ENCODE assay signal across 23 cellular contexts in genomic region chr11:37748641-37749040, GRCh38.
"Had no signal": no experiment of that assay in that cellular context is flagged by ENCODE, and none has a peak within 500 bp of the region (broad histone marks: within the 10 kb centered on the region; RNA-seq: fewer than 3 reads in every experiment).

No MANE protein-coding gene starts in this region.

- ATAC-seq: HepG2, K562 had no signal

- H3K27ac Mint-ChIP-seq: IgD-negative memory B cell had no signal

- H3K36me3 ChIP-seq: SJSA1 had no signal

- H3K4me3 Mint-ChIP-seq: IgD-negative memory B cell had no signal

- H3K27me3 Mint-ChIP-seq: IgD-negative memory B cell had no signal

- H3K4me1 ChIP-seq: SJSA1 had no signal

- H3K4me2 ChIP-seq: KMS-11 had no signal

- H3K9me3 ChIP-seq: SJSA1 had no signal

- DNase-seq: Kasumi-1, MM.1S, NCI-H1092 treated with DMSO at 0.1 percent for 48 hours, NCI-H1436, NCI-H187, NCI-H2029, NCI-H2081 treated with DMSO at 0.1 percent for 48 hours, NCI-H2171, NCI-H226, NCI-H446, NCI-H510A, NCI-H524 treated with DMSO at 0.1 percent for 48 hours, NCI-H69, NCI-H774, Right ventricle myocardium superior, RPMI8226, SIG-M5 had no signal

- H3K27ac ChIP-seq: KMS-11, SJSA1, SK-N-MC had no signal

- H3K9ac ChIP-seq: KMS-11 had no signal

- H3K4me3 ChIP-seq: K562, SJSA1, SK-N-MC had no signal

- H3K4me1 Mint-ChIP-seq: IgD-negative memory B cell had no signal

- H3K27me3 ChIP-seq: SJSA1 had no signal
